1 cellular context compared by ENCODE assay signal in the genomic region with DNA sequence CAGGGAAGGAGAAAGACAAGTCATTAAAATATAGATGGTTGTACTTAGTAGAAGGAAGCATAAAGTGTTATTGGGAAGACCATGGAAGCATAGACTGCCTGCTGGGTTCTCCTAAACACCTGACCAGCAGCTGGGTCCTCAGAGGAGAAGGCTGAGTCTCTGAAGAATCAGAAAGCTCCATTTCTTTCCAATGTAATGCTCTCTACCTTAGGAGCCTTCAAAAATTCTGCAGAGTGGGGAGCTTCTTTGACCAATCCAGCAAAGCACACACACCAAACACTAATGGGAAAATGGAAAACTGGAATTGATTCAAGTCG.
TF ChIP-seq lines count a peak whose summit lies in the region.

No MANE protein-coding gene starts in this region.

TF ChIP-seq in endothelial cell of umbilical vein, 7 proteins besides CTCF, POLR2A, EP300 and RAD21:
- TF ChIP-seq EZH2 (IDR thresholded peaks at IDR 0.05; ENCODE audit: borderline replicate concordance, low read depth, low read length, severe bottlenecking), result no peak
- TF ChIP-seq, protein P1, sequence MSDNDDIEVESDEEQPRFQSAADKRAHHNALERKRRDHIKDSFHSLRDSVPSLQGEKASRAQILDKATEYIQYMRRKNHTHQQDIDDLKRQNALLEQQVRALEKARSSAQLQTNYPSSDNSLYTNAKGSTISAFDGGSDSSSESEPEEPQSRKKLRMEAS (IDR thresholded peaks at IDR 0.05; ENCODE audit: insufficient read depth, insufficient read length), result no peak
- TF ChIP-seq FOS (IDR thresholded peaks at IDR 0.05; ENCODE audit: borderline replicate concordance, insufficient read depth, low read length), result no peak
- no peak for TF ChIP-seq MYC (IDR thresholded peaks at IDR 0.05; ENCODE audit: low read depth, low read length)
- TF ChIP-seq GATA2 (IDR thresholded peaks at IDR 0.05; ENCODE audit: insufficient read depth, insufficient read length, low read depth, low read length), result no peak
- TF ChIP-seq POLR2AphosphoS5 (IDR thresholded peaks at IDR 0.05; ENCODE audit: insufficient read depth, low read depth, low read length), result no peak
- no peak for TF ChIP-seq JUN (IDR thresholded peaks at IDR 0.05; ENCODE audit: borderline replicate concordance, insufficient read depth, insufficient read length, low read depth)
